Comparison of ENCODE assay signal across 9 cellular contexts in the genomic region with DNA sequence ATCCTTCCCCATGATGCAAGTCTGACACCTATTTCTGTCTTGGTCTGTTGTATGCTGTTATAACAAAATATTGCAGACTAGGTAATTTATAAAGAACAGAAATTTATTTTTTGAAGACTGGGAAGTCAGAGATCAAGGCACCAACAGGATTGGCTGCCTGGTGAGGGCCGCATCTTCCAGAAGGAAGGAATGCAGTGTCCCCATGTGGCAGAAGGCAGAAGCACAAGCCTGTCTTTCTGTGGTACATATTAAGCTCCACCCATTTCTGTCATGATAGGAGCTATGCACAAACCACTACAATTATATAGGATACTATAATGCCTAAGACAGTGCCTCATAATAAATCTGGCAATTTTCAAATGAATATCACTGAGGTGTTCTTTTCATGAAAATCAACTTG.
DNase-seq lines count a peak whose midpoint lies in the region; ATAC-seq, FAIRE-seq and TF ChIP-seq lines count a peak whose summit lies in the region.
"Had no signal": no experiment of that assay in that cellular context is flagged by ENCODE, and none has a peak within 500 bp of the region (broad histone marks: within the 10 kb centered on the region; RNA-seq: fewer than 3 reads in every experiment).

No MANE protein-coding gene starts in this region.

- ATAC-seq in left ventricle myocardium superior: no peak
- no peak for ATAC-seq in upper lobe of right lung
- no peak for ATAC-seq in HG02678 (IDR thresholded peaks at IDR 0.05; ENCODE audit: unreplicated experiment)

- intact Hi-C loops in left ventricle myocardium inferior (cut with micrococcal nuclease): no loop called here
- intact Hi-C loops in left ventricle myocardium superior (cut with micrococcal nuclease): no loop called here
- intact Hi-C loops in upper lobe of right lung (cut with DNase I): no loop called here

- H3K27me3 ChIP-seq in left ventricle myocardium inferior (ENCODE audit: low read depth): no peaks in the 10 kb centered on the region
- no peaks in the 10 kb centered on the region for H3K27me3 ChIP-seq in NT2/D1 (ENCODE audit: insufficient read depth, insufficient read length)
- no peaks in the 10 kb centered on the region for H3K27me3 ChIP-seq in upper lobe of right lung

- H3K4me1 ChIP-seq in left ventricle myocardium inferior (no peaks in the 10 kb centered on the region), NT2/D1 (ENCODE audit: insufficient read depth, insufficient read length) (no peaks in the 10 kb centered on the region), upper lobe of right lung (no peaks in the 10 kb centered on the region)

- peak; percentile 42 for TF ChIP-seq CTCF in left ventricle myocardium inferior (IDR thresholded peaks at IDR 0.05; ENCODE audit: borderline replicate concordance)
- TF ChIP-seq CTCF in upper lobe of right lung (IDR thresholded peaks at IDR 0.05): peak; percentile 39

- DNase-seq in left ventricle myocardium inferior (no peak), left ventricle myocardium superior (no peak), NT2/D1 (ENCODE audit: low read depth, low spot score) (peak; percentile 13), fibroblast of gingiva (ENCODE audit: low read depth) (peak; percentile 19), upper lobe of right lung (no peak), frontal cortex (ENCODE audit: low spot score in 2 of 2) (no peak), NCI-H1930 (lab: John Stamatoyannopoulos, UW) (no peak)

- H3K9me3 ChIP-seq in left ventricle myocardium inferior (replicated peaks) (no peaks in the 10 kb centered on the region), NT2/D1 (ENCODE audit: insufficient read depth, low read length) (no peaks in the 10 kb centered on the region), upper lobe of right lung (no peaks in the 10 kb centered on the region)

- H3K36me3 ChIP-seq in left ventricle myocardium inferior: no peaks in the 10 kb centered on the region
- H3K36me3 ChIP-seq in NT2/D1 (ENCODE audit: insufficient read depth, insufficient read length, low read length): no peaks in the 10 kb centered on the region
- no peaks in the 10 kb centered on the region for H3K36me3 ChIP-seq in upper lobe of right lung

- H3K27ac ChIP-seq in left ventricle myocardium inferior (replicated peaks): no peak overlapping the region
- no peak overlapping the region for H3K27ac ChIP-seq in upper lobe of right lung

- H3K4me3 ChIP-seq in left ventricle myocardium inferior: no peak overlapping the region
- H3K4me3 ChIP-seq in NT2/D1 (ENCODE audit: insufficient read length, low read depth): no peak overlapping the region
- H3K4me3 ChIP-seq in upper lobe of right lung: no peak overlapping the region

- no peak overlapping the region for H3K9ac ChIP-seq in NT2/D1 (ENCODE audit: insufficient read length, low read depth)

- FAIRE-seq in frontal cortex (lab: Jason Lieb, UNC): no peak
- FAIRE-seq: G401.6 had no signal

Comparison
In these comparisons a context has a peak if more than half of its experiments do, and no peak if none do; other contexts are left out.
1. DNase-seq: peak in NT2/D1 (single experiment) and fibroblast of gingiva (single experiment); none in left ventricle myocardium inferior (single experiment), left ventricle myocardium superior (single experiment), upper lobe of right lung (single experiment), frontal cortex (0 of 2) and NCI-H1930 (0 of 2).